ENCODE assay signal across 21 cellular contexts in genomic region chr15:32943691-32944090, GRCh38.
"Had no signal": no experiment of that assay in that cellular context is flagged by ENCODE, and none has a peak within 500 bp of the region (broad histone marks: within the 10 kb centered on the region; RNA-seq: fewer than 3 reads in every experiment).

No MANE protein-coding gene starts in this region.

- H3K9me3 ChIP-seq: adrenal gland, ascending aorta, heart right ventricle, left lung, lower lobe of right lung, mucosa of descending colon, right atrium auricular region, spleen, tibial nerve had no signal

- H3K27me3 ChIP-seq: adrenal gland, ascending aorta, foreskin keratinocyte, heart right ventricle, left lung, right atrium auricular region, spleen, tibial nerve had no signal

- H3K36me3 ChIP-seq: adrenal gland, ascending aorta, heart right ventricle, left lung, lower lobe of right lung, right atrium auricular region, spleen, tibial nerve had no signal

- H3K27ac ChIP-seq: adrenal gland, ascending aorta, foreskin keratinocyte, heart right ventricle, left lung, lower lobe of right lung, right atrium auricular region, spleen, tibial nerve had no signal

- H3K4me3 ChIP-seq: adrenal gland, ascending aorta, heart right ventricle, left lung, lower lobe of right lung, mucosa of descending colon, right atrium auricular region, spleen, tibial nerve had no signal

- ATAC-seq: esophagus mucosa; foreskin keratinocyte; heart right ventricle; left lung; lower lobe of right lung; mucosa of descending colon; natural killer cell treated with Interleukin-12 subunit alpha and Interleukin-12 subunit beta and Interleukin-15 and Interleukin-18, amount 100 ng/mL, for 72 hours; T-helper 17 cell had no signal

- DNase-seq: activated B cell treated with CpG ODN at 0.5 μM for 24 hours; activated effector memory CD4-positive, alpha-beta T cell treated with Interleukin-2 at 50 U/mL for 16 hours; activated naive CD4-positive, alpha-beta T cell treated with Interleukin-2 at 50 U/mL for 16 hours; activated T-cell treated with anti-CD3 and anti-CD28 coated beads for 4 hours; caudate nucleus; endodermal cell; foreskin keratinocyte; heart right ventricle; left lung; lower lobe of right lung; mucosa of descending colon; spleen; stimulated activated naive CD4-positive, alpha-beta T cell; T-helper 17 cell; T1000 had no signal

- H3K4me1 ChIP-seq: adrenal gland, foreskin keratinocyte, left lung, lower lobe of right lung, spleen, tibial nerve had no signal
